In the genomic region with DNA sequence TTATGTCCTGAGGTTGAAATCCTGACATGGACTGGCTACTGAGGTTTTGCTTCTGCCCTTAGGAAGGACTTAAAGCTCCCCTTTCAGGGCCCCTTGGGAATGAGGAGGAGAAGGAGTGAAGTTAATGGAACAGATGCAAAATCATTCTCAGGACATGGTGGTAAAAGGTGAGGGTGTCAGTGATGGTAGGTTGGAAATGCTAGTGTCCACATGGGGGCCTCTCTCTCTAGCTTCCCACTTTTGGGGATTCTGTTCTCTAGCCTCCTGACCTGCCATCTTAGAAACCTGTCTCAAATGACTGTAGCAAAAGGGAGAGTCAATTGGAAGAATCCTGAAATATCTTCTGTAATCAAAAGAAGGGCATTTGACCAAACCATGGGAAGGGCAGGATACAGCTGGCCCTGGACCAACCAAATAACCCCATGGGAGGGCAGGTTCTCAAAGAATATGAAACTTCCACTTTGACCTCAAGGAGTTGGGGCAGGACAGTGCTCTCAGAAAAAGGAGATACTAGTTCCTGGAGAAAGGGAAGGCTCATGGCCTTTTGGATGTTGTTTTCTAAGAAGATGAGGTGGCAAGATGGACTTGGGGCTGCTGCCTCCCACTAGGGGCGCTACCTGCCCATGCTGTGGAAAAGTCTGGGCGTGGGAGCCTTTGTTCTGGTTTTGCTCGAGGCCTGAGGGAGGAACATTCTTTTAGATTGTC, we compare ENCODE assay signal across 9 cellular contexts. TPM values are rescaled to one million over a fixed set of nuclear protein-coding genes. Genes with fewer than 3 reads are reported as not detected.
A peak's percentile ranks its signal among the peaks of the same experiment; 100 is the strongest.
DNase-seq lines count a peak whose midpoint lies in the region; ATAC-seq and TF ChIP-seq lines count a peak whose summit lies in the region.
"Had no signal": no experiment of that assay in that cellular context is flagged by ENCODE, and none has a peak within 500 bp of the region (broad histone marks: within the 10 kb centered on the region; RNA-seq: fewer than 3 reads in every experiment).

No MANE protein-coding gene starts in this region.

- TF ChIP-seq CTCF in BJ (IDR thresholded peaks at IDR 0.05; ENCODE audit: insufficient read depth, low read depth, low read length), result 0 out of 2 replicates have a peak, but pooled peaks have one; percentile 21
- peak; percentile 66 for TF ChIP-seq CTCF in HFF-Myc (IDR thresholded peaks at IDR 0.05; ENCODE audit: low read depth, low read length, missing control alignments)
- TF ChIP-seq CTCF in WI38 (IDR thresholded peaks at IDR 0.05; ENCODE audit: low read depth, low read length), result peak; percentile 37
- TF ChIP-seq CTCF in foreskin fibroblast (IDR thresholded peaks at IDR 0.05; ENCODE audit: low read depth, low read length), result peak; percentile 28
- peak in 1 of 2 donors; percentile 21 for TF ChIP-seq CTCF in suprapubic skin (IDR thresholded peaks at IDR 0.05)

- POLR2A ChIA-PET in BJ (lab: Charles Lee), result no interaction called here

- no peaks in the 10 kb centered on the region for H3K36me3 ChIP-seq in BJ (ENCODE audit: control insufficient read depth, insufficient read depth, low read length)
- no peaks in the 10 kb centered on the region for H3K36me3 ChIP-seq in suprapubic skin

- 79% methylated on average over 3 of the region's 3 CpGs for WGBS in suprapubic skin

- no peaks in the 10 kb centered on the region for H3K4me1 ChIP-seq in suprapubic skin

- CTCF ChIA-PET in BJ (lab: Yijun Ruan, JAX), result interaction anchor here (0.8 to 1.8 kb wide), 6 partner anchors 9 to 37 kb away, joined by 3 to 5 read pairs (median 3); partner anchors contain the start of gene ERMP1

- no peak for DNase-seq in BJ (ENCODE audit: low read depth)
- no peak for DNase-seq in HFF-Myc (ENCODE audit: extremely low read depth, low read depth)
- DNase-seq in foreskin fibroblast, result no peak
- no peak for DNase-seq in cerebellar cortex (ENCODE audit: low spot score)
- no peak for DNase-seq in T-helper 9 cell
- DNase-seq in suprapubic skin (ENCODE audit: low spot score in 2 of 2), result no peak

- no peak for ATAC-seq in activated CD4-positive, CD25-positive, alpha-beta regulatory T cell treated with anti-CD3 and anti-CD28 coated beads, Interleukin-2, amount 50 U/mL, for 24 hours

- H3K4me3 ChIP-seq in BJ (ENCODE audit: low read depth, low read length) (no peak overlapping the region), HFF-Myc (replicated peaks; ENCODE audit: low read depth, low read length) (no peak overlapping the region), WI38 (ENCODE audit: low read depth, low read length) (no peak overlapping the region), foreskin fibroblast (ENCODE audit: low read depth in 1 of 2, low read length in 2 of 2) (no peak overlapping the region), suprapubic skin (no peak overlapping the region)

- no peak for TF ChIP-seq POLR2A in suprapubic skin (IDR thresholded peaks at IDR 0.05)

- H3K27ac ChIP-seq in suprapubic skin, result no peak overlapping the region

- TF ChIP-seq EP300 in suprapubic skin (IDR thresholded peaks at IDR 0.05), result no peak

- no peaks in the 10 kb centered on the region for H3K9me3 ChIP-seq in suprapubic skin

- H3K27me3 ChIP-seq in BJ (ENCODE audit: control insufficient read depth, insufficient read depth, low read length) (no peaks in the 10 kb centered on the region), suprapubic skin (no peaks in the 10 kb centered on the region)

RNA-seq across cellular contexts. Expression of gene MLANA, which starts 21.2 kb away (rescaled TPM):
- polyA plus RNA-seq in BJ (2011; rRNA removed), result not detected in 2 replicates
- not detected in 2 replicates for polyA minus RNA-seq in BJ (2011; rRNA and poly(A)+ RNA removed)
- 10 to 100 TPM; 20.0 to 47.4 (median 37.6) TPM for total RNA-seq in suprapubic skin
- total RNA-seq: fibroblast of lung had no signal
- polyA plus RNA-seq: fibroblast of lung had no signal

RNA-seq across cellular contexts. Expression of gene ERMP1, which starts 36.5 kb away (rescaled TPM):
- polyA plus RNA-seq in BJ (2011; rRNA removed), result 2.3 and 4.8 TPM in 2 replicates
- 3.5 and 3.8 TPM in 2 replicates for polyA minus RNA-seq in BJ (2011; rRNA and poly(A)+ RNA removed)
- 10 to 100 TPM; 21.4 to 24.4 (median 22.7) TPM for total RNA-seq in suprapubic skin
